Comparison of ENCODE assay signal across 16 cellular contexts in genomic region chr2:221085376-221085900, GRCh38.
DNase-seq lines count a peak whose midpoint lies in the region; ATAC-seq and TF ChIP-seq lines count a peak whose summit lies in the region.
"Had no signal": no experiment of that assay in that cellular context is flagged by ENCODE, and none has a peak within 500 bp of the region (broad histone marks: within the 10 kb centered on the region; RNA-seq: fewer than 3 reads in every experiment).

No MANE protein-coding gene starts in this region.

- H3K36me3 ChIP-seq in Caco-2 (ENCODE audit: control insufficient read depth, insufficient read depth, low read length), result no peaks in the 10 kb centered on the region
- H3K36me3 ChIP-seq: Peyer's patch had no signal

- no peaks in the 10 kb centered on the region for H3K36me3 Mint-ChIP-seq in Caco-2 (ENCODE audit: insufficient read depth, unreplicated experiment)
- H3K36me3 Mint-ChIP-seq: T-cell had no signal

- ATAC-seq in HG03432 (IDR thresholded peaks at IDR 0.05; ENCODE audit: unreplicated experiment), result no peak
- ATAC-seq in GM21786 (IDR thresholded peaks at IDR 0.05; ENCODE audit: unreplicated experiment), result no peak
- ATAC-seq: Right ventricle myocardium inferior, T-cell had no signal

- H3K4me3 ChIP-seq in fibroblast of mammary gland (ENCODE audit: control insufficient read depth, low read depth, low read length) (no peak overlapping the region), Caco-2 (ENCODE audit: low read depth, low read length) (no peak overlapping the region)
- H3K4me3 ChIP-seq: Peyer's patch had no signal

- no peaks in the 10 kb centered on the region for H3K27me3 ChIP-seq in Caco-2 (replicated peaks; ENCODE audit: control insufficient read depth, insufficient read depth, low read length)
- H3K27me3 ChIP-seq: Peyer's patch had no signal

- no peaks in the 10 kb centered on the region for H3K9me3 ChIP-seq in Caco-2
- H3K9me3 ChIP-seq: Peyer's patch had no signal

- no peaks in the 10 kb centered on the region for H3K27me3 Mint-ChIP-seq in Caco-2 (ENCODE audit: insufficient read depth, unreplicated experiment)

- no peak overlapping the region for H3K4me3 Mint-ChIP-seq in Caco-2 (ENCODE audit: unreplicated experiment)
- H3K4me3 Mint-ChIP-seq: T-cell had no signal

- H3K4me1 ChIP-seq in Caco-2, result no peaks in the 10 kb centered on the region
- H3K4me1 ChIP-seq: Peyer's patch had no signal

- intact Hi-C loops in Caco-2 (cut with micrococcal nuclease; ENCODE audit: unreplicated experiment), result no loop called here

- TF ChIP-seq CTCF in fibroblast of mammary gland (conservative IDR thresholded peaks at IDR 0.05; ENCODE audit: control insufficient read depth, insufficient read depth, low read depth, low read length) (no peak), Caco-2 (IDR thresholded peaks at IDR 0.05; ENCODE audit: insufficient read depth in 1 of 2, low read depth in 1 of 2, low read length in 1 of 2, severe bottlenecking in 1 of 2, unreplicated experiment in 1 of 2) (no peak)

- no peaks in the 10 kb centered on the region for H3K4me1 Mint-ChIP-seq in Caco-2 (ENCODE audit: low read depth, unreplicated experiment)
- H3K4me1 Mint-ChIP-seq: T-cell had no signal

- POLR2A ChIA-PET in Caco-2 (lab: Charles Lee), result no interaction called here

- H3K9me3 Mint-ChIP-seq in Caco-2 (ENCODE audit: unreplicated experiment), result no peaks in the 10 kb centered on the region

- DNase-seq in EL (peak; percentile 31), NCI-H1930 (lab: John Stamatoyannopoulos, UW) (peak; percentile 58 to 71), NCI-H82 treated with DMSO at 0.1 percent for 48 hours (lab: John Stamatoyannopoulos, UW; ENCODE audit: unreplicated experiment) (peak; percentile 48), fibroblast of mammary gland (ENCODE audit: low read depth) (peak; percentile 24), NCI-H128 (lab: John Stamatoyannopoulos, UW; ENCODE audit: unreplicated experiment) (no peak), Caco-2 (no peak)
- DNase-seq: AML-193, DMS79, Karpas-422, NCI-H1105, NCI-H526, Peyer's patch, T-cell had no signal

- CTCF ChIA-PET in Caco-2 (lab: Charles Lee), result no interaction called here

- H3K27ac Mint-ChIP-seq in Caco-2 (ENCODE audit: unreplicated experiment), result no peak overlapping the region
- H3K27ac Mint-ChIP-seq: T-cell had no signal

- no TSS peak for BruUV-seq in Caco-2 (replicated peaks; lab: Mats Ljungman, UMichigan)

Comparison
In these comparisons a context has a peak if more than half of its experiments do, and no peak if none do; other contexts are left out.
1. DNase-seq: peak in EL (single experiment), NCI-H1930 (2 of 2), NCI-H82 treated with DMSO at 0.1 percent for 48 hours (single experiment) and fibroblast of mammary gland (single experiment); none in NCI-H128 (single experiment) and Caco-2 (0 of 2).